Comparison of ENCODE assay signal across 18 cellular contexts in the genomic region with DNA sequence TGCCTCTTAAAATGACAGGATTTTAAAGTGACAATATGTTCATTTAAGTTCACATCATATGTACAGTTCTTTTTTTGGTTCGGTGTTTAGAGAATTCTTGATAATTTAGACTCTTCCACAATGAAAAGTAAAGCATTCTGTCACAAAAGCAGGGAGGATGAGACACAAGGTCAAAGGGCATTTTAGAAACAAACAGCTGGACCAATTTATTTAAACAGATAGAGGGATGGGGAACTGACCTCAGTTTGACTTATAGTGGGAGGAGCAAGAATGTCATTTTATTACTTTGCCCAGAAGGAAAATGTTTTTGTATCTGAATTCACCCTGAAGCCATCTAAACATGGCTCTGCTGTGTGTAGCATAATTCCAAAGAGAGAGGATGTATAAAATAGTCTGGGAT.
"Had no signal": no experiment of that assay in that cellular context is flagged by ENCODE, and none has a peak within 500 bp of the region (broad histone marks: within the 10 kb centered on the region; RNA-seq: fewer than 3 reads in every experiment).

No MANE protein-coding gene starts in this region.

- ATAC-seq: activated CD4-positive, alpha-beta T cell treated with anti-CD3 and anti-CD28 coated beads for 36 hours; foreskin keratinocyte; left lung; right cardiac atrium; stimulated activated naive CD8-positive, alpha-beta T cell treated with anti-CD3 and anti-CD28 coated beads, Interleukin-15, amount 100 ng/mL, for 72 hours; WTC11 had no signal

- FAIRE-seq: bronchial epithelial cell had no signal

- H3K27ac Mint-ChIP-seq: activated CD4-positive, alpha-beta T cell treated with anti-CD3 and anti-CD28 coated beads for 36 hours; activated naive CD8-positive, alpha-beta T cell; stimulated activated naive CD8-positive, alpha-beta T cell treated with anti-CD3 and anti-CD28 coated beads, Interleukin-15, amount 100 ng/mL, for 72 hours; T-helper 2 cell treated with Interferon-gamma antibody and Interleukin-4, amounts not matched to agents 5 μg/mL and 100 μg/mL, for 36 hours; WTC11 had no signal

- H3K9me3 Mint-ChIP-seq: neural crest cell; stimulated activated naive CD8-positive, alpha-beta T cell treated with anti-CD3 and anti-CD28 coated beads, Interleukin-15, amount 100 ng/mL, for 72 hours; T-helper 2 cell treated with Interferon-gamma antibody and Interleukin-4, amounts not matched to agents 5 μg/mL and 100 μg/mL, for 36 hours; WTC11 had no signal

- H3K36me3 Mint-ChIP-seq: activated naive CD8-positive, alpha-beta T cell; WTC11 had no signal

- H3K4me3 Mint-ChIP-seq: activated CD4-positive, alpha-beta T cell treated with anti-CD3 and anti-CD28 coated beads for 36 hours; activated naive CD8-positive, alpha-beta T cell; neural crest cell; stimulated activated naive CD8-positive, alpha-beta T cell treated with anti-CD3 and anti-CD28 coated beads, Interleukin-15, amount 100 ng/mL, for 72 hours; T-helper 2 cell treated with Interferon-gamma antibody and Interleukin-4, amounts not matched to agents 5 μg/mL and 100 μg/mL, for 36 hours; WTC11 had no signal

- DNase-seq: activated CD4-positive, alpha-beta T cell treated with anti-CD3 and anti-CD28 coated beads for 36 hours; activated CD4-positive, alpha-beta T cell treated with anti-CD3 and anti-CD28 coated beads, Interleukin-2, amount 50 U/mL, for 48 hours; dermis blood vessel endothelial cell; effector memory CD4-positive, alpha-beta T cell; foreskin keratinocyte; glutamatergic neuron; hippocampal formation; islet precursor cell; left lung; mammary epithelial cell; right cardiac atrium; stimulated activated naive CD8-positive, alpha-beta T cell treated with anti-CD3 and anti-CD28 coated beads, Interleukin-15, amount 100 ng/mL, for 72 hours; transverse colon had no signal

- H3K4me1 Mint-ChIP-seq: activated CD4-positive, alpha-beta T cell treated with anti-CD3 and anti-CD28 coated beads for 36 hours; stimulated activated naive CD8-positive, alpha-beta T cell treated with anti-CD3 and anti-CD28 coated beads, Interleukin-15, amount 100 ng/mL, for 72 hours had no signal
